8 cellular contexts compared by ENCODE assay signal in genomic region chr11:117179048-117179999, GRCh38. TPM values are rescaled to one million over a fixed set of nuclear protein-coding genes. Genes with fewer than 3 reads are reported as not detected.
DNase-seq lines count a peak whose midpoint lies in the region; TF ChIP-seq lines count a peak whose summit lies in the region.

No MANE protein-coding gene starts in this region.

- TF ChIP-seq CTCF in GM12875 (IDR thresholded peaks at IDR 0.05; ENCODE audit: borderline replicate concordance, insufficient read depth, low read depth, low read length) (no peak), HFFc6 (IDR thresholded peaks at IDR 0.05) (no peak), foreskin fibroblast (IDR thresholded peaks at IDR 0.05; ENCODE audit: low read depth, low read length) (no peak), osteocyte (IDR thresholded peaks at IDR 0.05) (no peak)

- intact Hi-C loops in activated T-helper 1 cell treated with anti-CD3 and anti-CD28 coated beads, Interleukin-12 subunit alpha, Interleukin-12 subunit beta, Interleukin-2, Interleukin-4 antibody, amounts not matched to agents 30 ng/mL and 10 ng/mL and 1 ng/mL, durations not matched to agents 14 hours and 24 hours and 36 hours (cut with micrococcal nuclease) = loop anchor here (2.0 kb wide), 1 partner anchor 327 kb away; no protein-coding TSS in a partner anchor

- H3K27ac Mint-ChIP-seq in HFFc6 = peak overlapping the region; percentile 91
- peak overlapping the region; percentile 86 for H3K27ac Mint-ChIP-seq in activated T-helper 1 cell treated with anti-CD3 and anti-CD28 coated beads, Interleukin-12 subunit alpha, Interleukin-12 subunit beta, Interleukin-2, Interleukin-4 antibody, amounts not matched to agents 30 ng/mL and 10 ng/mL and 1 ng/mL, durations not matched to agents 14 hours and 24 hours and 36 hours
- H3K27ac Mint-ChIP-seq in osteocyte (ENCODE audit: unreplicated experiment) = peak overlapping the region; percentile 90

- no peaks in the 10 kb centered on the region; the same call in 1 of the 2 replicates for H3K36me3 Mint-ChIP-seq in HFFc6 (ENCODE audit: low read depth)
- H3K36me3 Mint-ChIP-seq in activated T-helper 1 cell treated with anti-CD3 and anti-CD28 coated beads, Interleukin-12 subunit alpha, Interleukin-12 subunit beta, Interleukin-2, Interleukin-4 antibody, amounts not matched to agents 30 ng/mL and 10 ng/mL and 1 ng/mL, durations not matched to agents 14 hours and 24 hours and 36 hours (ENCODE audit: low read depth) = peaks cover 3% of the 10 kb centered on the region
- peaks cover 7% of the 10 kb centered on the region for H3K36me3 Mint-ChIP-seq in osteocyte (ENCODE audit: unreplicated experiment)

- H3K27me3 Mint-ChIP-seq in HFFc6 (ENCODE audit: insufficient read depth) = no peaks in the 10 kb centered on the region
- H3K27me3 Mint-ChIP-seq in activated T-helper 1 cell treated with anti-CD3 and anti-CD28 coated beads, Interleukin-12 subunit alpha, Interleukin-12 subunit beta, Interleukin-2, Interleukin-4 antibody, amounts not matched to agents 30 ng/mL and 10 ng/mL and 1 ng/mL, durations not matched to agents 14 hours and 24 hours and 36 hours (ENCODE audit: insufficient read depth) = no peaks in the 10 kb centered on the region
- no peaks in the 10 kb centered on the region for H3K27me3 Mint-ChIP-seq in osteocyte (ENCODE audit: unreplicated experiment)

- no peaks in the 10 kb centered on the region for H3K9me3 Mint-ChIP-seq in HFFc6
- H3K9me3 Mint-ChIP-seq in activated T-helper 1 cell treated with anti-CD3 and anti-CD28 coated beads, Interleukin-12 subunit alpha, Interleukin-12 subunit beta, Interleukin-2, Interleukin-4 antibody, amounts not matched to agents 30 ng/mL and 10 ng/mL and 1 ng/mL, durations not matched to agents 14 hours and 24 hours and 36 hours = no peaks in the 10 kb centered on the region
- no peaks in the 10 kb centered on the region for H3K9me3 Mint-ChIP-seq in osteocyte (ENCODE audit: unreplicated experiment)

- H3K4me3 Mint-ChIP-seq in HFFc6 = peak overlapping the region; percentile 98
- H3K4me3 Mint-ChIP-seq in activated T-helper 1 cell treated with anti-CD3 and anti-CD28 coated beads, Interleukin-12 subunit alpha, Interleukin-12 subunit beta, Interleukin-2, Interleukin-4 antibody, amounts not matched to agents 30 ng/mL and 10 ng/mL and 1 ng/mL, durations not matched to agents 14 hours and 24 hours and 36 hours = peak overlapping the region; percentile 95
- H3K4me3 Mint-ChIP-seq in osteocyte (ENCODE audit: unreplicated experiment) = peak overlapping the region; percentile 95

- no peak for DNase-seq in HFFc6
- peak; percentile 61 for DNase-seq in NCI-H2171 treated with DMSO at 0.1 percent for 48 hours (lab: John Stamatoyannopoulos, UW)
- peak; percentile 41 for DNase-seq in activated T-helper 1 cell treated with anti-CD3 and anti-CD28 coated beads, Interleukin-12 subunit alpha, Interleukin-12 subunit beta, Interleukin-2, Interleukin-4 antibody, amounts not matched to agents 30 ng/mL and 10 ng/mL and 1 ng/mL, durations not matched to agents 14 hours and 24 hours and 36 hours (ENCODE audit: low spot score)
- DNase-seq in foreskin fibroblast = peak in 1 of 2 donors; percentile 52
- peak; percentile 83 for DNase-seq in osteocyte (ENCODE audit: extremely low spot score, unreplicated experiment)
- DNase-seq in SKM-1 (lab: John Stamatoyannopoulos, UW; ENCODE audit: unreplicated experiment) = no peak
- no peak for DNase-seq in SHP77 treated with DMSO at 0.1 percent for 48 hours (lab: John Stamatoyannopoulos, UW)

- peaks cover 31% of the 10 kb centered on the region for H3K4me1 Mint-ChIP-seq in HFFc6 (ENCODE audit: low read depth)
- H3K4me1 Mint-ChIP-seq in activated T-helper 1 cell treated with anti-CD3 and anti-CD28 coated beads, Interleukin-12 subunit alpha, Interleukin-12 subunit beta, Interleukin-2, Interleukin-4 antibody, amounts not matched to agents 30 ng/mL and 10 ng/mL and 1 ng/mL, durations not matched to agents 14 hours and 24 hours and 36 hours (ENCODE audit: low read depth) = peaks cover 33% of the 10 kb centered on the region
- H3K4me1 Mint-ChIP-seq in osteocyte (ENCODE audit: unreplicated experiment) = peaks cover 27% of the 10 kb centered on the region

- H3K4me3 ChIP-seq in GM12875 (ENCODE audit: low read depth, low read length) (peak overlapping the region; percentile 56), foreskin fibroblast (ENCODE audit: low read depth in 1 of 2, low read length in 2 of 2) (peak overlapping the region; percentile 78 to 90)

RNA-seq across cellular contexts. Expression of gene SIDT2, which starts 0.8 kb away (rescaled TPM):
- 10 to 100 TPM; 33.9 to 53.9 (median 37.7) TPM for total RNA-seq in HFFc6 (2021; fragmentation: NEBNext Ultra II Directional; extraction: Animal tissue kit (Norgen Biotek cat#: 25700))
- 24.3 and 32.2 TPM in 2 replicates for total RNA-seq in activated T-helper 1 cell treated with anti-CD3 and anti-CD28 coated beads, Interleukin-12 subunit alpha, Interleukin-12 subunit beta, Interleukin-2, Interleukin-4 antibody, amounts not matched to agents 30 ng/mL and 10 ng/mL and 1 ng/mL, durations not matched to agents 14 hours and 24 hours and 36 hours
- 65.5 and 67.3 TPM in 2 replicates for total RNA-seq in osteocyte

RNA-seq across cellular contexts. Expression of gene TAGLN, which starts 19.8 kb away (rescaled TPM):
- total RNA-seq in HFFc6 (2021; fragmentation: NEBNext Ultra II Directional; extraction: Animal tissue kit (Norgen Biotek cat#: 25700)) = 1,000 to 10,000 TPM; 1,668 to 2,517 (median 1,780) TPM
- total RNA-seq in activated T-helper 1 cell treated with anti-CD3 and anti-CD28 coated beads, Interleukin-12 subunit alpha, Interleukin-12 subunit beta, Interleukin-2, Interleukin-4 antibody, amounts not matched to agents 30 ng/mL and 10 ng/mL and 1 ng/mL, durations not matched to agents 14 hours and 24 hours and 36 hours = 2.9 and 4.6 TPM in 2 replicates
- total RNA-seq in osteocyte = 711 and 715 TPM in 2 replicates

RNA-seq across cellular contexts. Expression of gene PAFAH1B2, which starts 35.2 kb away (rescaled TPM):
- 100 to 1,000 TPM; 113 to 130 (median 122) TPM for total RNA-seq in HFFc6 (2021; fragmentation: NEBNext Ultra II Directional; extraction: Animal tissue kit (Norgen Biotek cat#: 25700))
- total RNA-seq in activated T-helper 1 cell treated with anti-CD3 and anti-CD28 coated beads, Interleukin-12 subunit alpha, Interleukin-12 subunit beta, Interleukin-2, Interleukin-4 antibody, amounts not matched to agents 30 ng/mL and 10 ng/mL and 1 ng/mL, durations not matched to agents 14 hours and 24 hours and 36 hours = 71.8 and 83.6 TPM in 2 replicates
- 82.7 and 84.5 TPM in 2 replicates for total RNA-seq in osteocyte

RNA-seq across cellular contexts. Expression of gene PCSK7, which starts 52.5 kb away (rescaled TPM):
- 10 to 100 TPM; 64.1 to 73.6 (median 68.0) TPM for total RNA-seq in HFFc6 (2021; fragmentation: NEBNext Ultra II Directional; extraction: Animal tissue kit (Norgen Biotek cat#: 25700))
- 151 and 154 TPM in 2 replicates for total RNA-seq in activated T-helper 1 cell treated with anti-CD3 and anti-CD28 coated beads, Interleukin-12 subunit alpha, Interleukin-12 subunit beta, Interleukin-2, Interleukin-4 antibody, amounts not matched to agents 30 ng/mL and 10 ng/mL and 1 ng/mL, durations not matched to agents 14 hours and 24 hours and 36 hours
- total RNA-seq in osteocyte = 57.5 and 65.0 TPM in 2 replicates

RNA-seq across cellular contexts. Expression of gene RNF214, which starts 53.1 kb away (rescaled TPM):
- total RNA-seq in HFFc6 (2021; fragmentation: NEBNext Ultra II Directional; extraction: Animal tissue kit (Norgen Biotek cat#: 25700)) = 10 to 100 TPM; 17.7 to 25.6 (median 22.1) TPM
- total RNA-seq in activated T-helper 1 cell treated with anti-CD3 and anti-CD28 coated beads, Interleukin-12 subunit alpha, Interleukin-12 subunit beta, Interleukin-2, Interleukin-4 antibody, amounts not matched to agents 30 ng/mL and 10 ng/mL and 1 ng/mL, durations not matched to agents 14 hours and 24 hours and 36 hours = 18.5 and 26.3 TPM in 2 replicates
- total RNA-seq in osteocyte = 32.8 and 34.2 TPM in 2 replicates

Comparison
In these comparisons a context has a peak if more than half of its experiments do, and no peak if none do; other contexts are left out.
1. DNase-seq: peak in NCI-H2171 treated with DMSO at 0.1 percent for 48 hours (single experiment), activated T-helper 1 cell treated with anti-CD3 and anti-CD28 coated beads, Interleukin-12 subunit alpha, Interleukin-12 subunit beta, Interleukin-2, Interleukin-4 antibody, amounts not matched to agents 30 ng/mL and 10 ng/mL and 1 ng/mL, durations not matched to agents 14 hours and 24 hours and 36 hours (single experiment) and osteocyte (single experiment); none in HFFc6 (single experiment), SKM-1 (single experiment) and SHP77 treated with DMSO at 0.1 percent for 48 hours (single experiment).
2. RNA of gene TAGLN, which starts 19.8 kb away (total RNA-seq): 1,668 to 2,517 TPM in HFFc6 and 711 to 715 TPM in osteocyte; 2.9 to 4.6 TPM in activated T-helper 1 cell treated with anti-CD3 and anti-CD28 coated beads, Interleukin-12 subunit alpha, Interleukin-12 subunit beta, Interleukin-2, Interleukin-4 antibody, amounts not matched to agents 30 ng/mL and 10 ng/mL and 1 ng/mL, durations not matched to agents 14 hours and 24 hours and 36 hours; every median in the first group is over 100 times any median in the second.
3. Peak in every context shown above with its lines, with median percentiles within 50 percentile points of each other: H3K27ac Mint-ChIP-seq and H3K4me3 Mint-ChIP-seq.